ENCODE assay signal across 32 cellular contexts in genomic region chr7:57398548-57398947, GRCh38. TPM values are rescaled to one million over a fixed set of nuclear protein-coding genes. Genes with fewer than 3 reads are reported as not detected.
"Had no signal": no experiment of that assay in that cellular context is flagged by ENCODE, and none has a peak within 500 bp of the region (broad histone marks: within the 10 kb centered on the region; RNA-seq: fewer than 3 reads in every experiment).

No MANE protein-coding gene starts in this region.

- H3K4me2 ChIP-seq: smooth muscle cell had no signal

- H3K27me3 ChIP-seq: left lung, right lobe of liver, stomach, testis, thyroid gland, transverse colon, upper lobe of left lung had no signal

- H3K27ac Mint-ChIP-seq: naive thymus-derived CD8-positive, alpha-beta T cell; nephron; stimulated activated naive B cell treated with anti-CD40 and anti-IgM and Interleukin-4, amounts not matched to agents 10 μg/mL and 1 μg/mL and 100 μg/mL, for 72 hours had no signal

- H3K4me1 Mint-ChIP-seq: naive thymus-derived CD8-positive, alpha-beta T cell; nephron; neural crest cell; stimulated activated naive B cell treated with anti-CD40 and anti-IgM and Interleukin-4, amounts not matched to agents 10 μg/mL and 1 μg/mL and 100 μg/mL, for 72 hours had no signal

- DNase-seq: head of caudate nucleus; islet precursor cell; kidney glomerular epithelial cell; left colon; left lung; lower lobe of right lung; mammary epithelial cell; mesenchymal stem cell; naive thymus-derived CD8-positive, alpha-beta T cell; nucleus accumbens; psoas muscle; right lobe of liver; stimulated activated CD4-positive, alpha-beta T cell treated with anti-CD3 and anti-CD28 coated beads, Interleukin-12 subunit alpha, Interleukin-12 subunit beta, amount 100 ng/mL, for 4 hours; stimulated activated CD4-positive, alpha-beta T cell treated with anti-CD3 and anti-CD28 coated beads, Interleukin-15, amount 100 ng/mL, for 24 hours; stimulated activated CD4-positive, alpha-beta T cell treated with anti-CD3 and anti-CD28 coated beads, Interleukin-2, amount 100 ng/mL, for 24 hours; stimulated activated CD4-positive, alpha-beta T cell treated with anti-CD3 and anti-CD28 coated beads, Interleukin-4, amount 100 ng/mL, for 1 hour; stimulated activated naive B cell treated with anti-CD40 and anti-IgM and Interleukin-4, amounts not matched to agents 10 μg/mL and 1 μg/mL and 100 μg/mL, for 72 hours; stimulated activated naive CD8-positive, alpha-beta T cell treated with anti-CD3 and anti-CD28 coated beads, Interleukin-15, Interleukin-2, amounts not matched to agents 100 U/mL and 50 U/mL, for 24 hours; stomach; testis; thyroid gland; transverse colon had no signal

- H3K9me3 ChIP-seq: psoas muscle, right lobe of liver, testis, thyroid gland had no signal

- H3K4me1 ChIP-seq: left lung, lower lobe of right lung, parathyroid adenoma, psoas muscle, right lobe of liver, stomach, testis, thyroid gland, transverse colon, upper lobe of left lung had no signal

- H3K79me2 ChIP-seq: parathyroid adenoma had no signal

- H3K4me3 Mint-ChIP-seq: naive thymus-derived CD8-positive, alpha-beta T cell; nephron; neural crest cell; stimulated activated naive B cell treated with anti-CD40 and anti-IgM and Interleukin-4, amounts not matched to agents 10 μg/mL and 1 μg/mL and 100 μg/mL, for 72 hours had no signal

- H2AFZ ChIP-seq: parathyroid adenoma had no signal

- H3K27ac ChIP-seq: left lung, lower lobe of right lung, parathyroid adenoma, psoas muscle, right lobe of liver, stomach, testis, thyroid gland, transverse colon, upper lobe of left lung had no signal

- H3K27me3 Mint-ChIP-seq: naive thymus-derived CD8-positive, alpha-beta T cell; stimulated activated naive B cell treated with anti-CD40 and anti-IgM and Interleukin-4, amounts not matched to agents 10 μg/mL and 1 μg/mL and 100 μg/mL, for 72 hours had no signal

- ATAC-seq: left colon; left lung; naive thymus-derived CD8-positive, alpha-beta T cell; psoas muscle; stimulated activated naive B cell treated with anti-CD40 and anti-IgM and Interleukin-4, amounts not matched to agents 10 μg/mL and 1 μg/mL and 100 μg/mL, for 72 hours; stimulated activated naive CD8-positive, alpha-beta T cell treated with anti-CD3 and anti-CD28 coated beads, Interleukin-15, Interleukin-2, amounts not matched to agents 100 U/mL and 50 U/mL, for 24 hours had no signal

- H3K4me3 ChIP-seq: left lung, lower lobe of right lung, psoas muscle, right lobe of liver, smooth muscle cell, stomach, testis, thyroid gland, transverse colon, upper lobe of left lung had no signal

- H3K36me3 ChIP-seq: left lung, lower lobe of right lung, right lobe of liver, stomach, thyroid gland, transverse colon, upper lobe of left lung had no signal

- H3K9ac ChIP-seq: parathyroid adenoma had no signal

RNA-seq across cellular contexts. Expression of gene ZNF716, which starts 51.4 kb away (rescaled TPM):
- total RNA-seq: left colon; left lung; liver; lower lobe of right lung; mammary epithelial cell; mucosa of gallbladder; naive thymus-derived CD8-positive, alpha-beta T cell; neural crest cell; osteoblast; posterior vena cava; psoas muscle; right lobe of liver; skeletal muscle tissue; smooth muscle cell; thyroid gland; transverse colon; upper lobe of left lung had no signal
- polyA plus RNA-seq: liver; mammary epithelial cell; naive thymus-derived CD8-positive, alpha-beta T cell; psoas muscle; smooth muscle cell; stomach had no signal
